ENCODE assay signal across 13 cellular contexts in the genomic region with DNA sequence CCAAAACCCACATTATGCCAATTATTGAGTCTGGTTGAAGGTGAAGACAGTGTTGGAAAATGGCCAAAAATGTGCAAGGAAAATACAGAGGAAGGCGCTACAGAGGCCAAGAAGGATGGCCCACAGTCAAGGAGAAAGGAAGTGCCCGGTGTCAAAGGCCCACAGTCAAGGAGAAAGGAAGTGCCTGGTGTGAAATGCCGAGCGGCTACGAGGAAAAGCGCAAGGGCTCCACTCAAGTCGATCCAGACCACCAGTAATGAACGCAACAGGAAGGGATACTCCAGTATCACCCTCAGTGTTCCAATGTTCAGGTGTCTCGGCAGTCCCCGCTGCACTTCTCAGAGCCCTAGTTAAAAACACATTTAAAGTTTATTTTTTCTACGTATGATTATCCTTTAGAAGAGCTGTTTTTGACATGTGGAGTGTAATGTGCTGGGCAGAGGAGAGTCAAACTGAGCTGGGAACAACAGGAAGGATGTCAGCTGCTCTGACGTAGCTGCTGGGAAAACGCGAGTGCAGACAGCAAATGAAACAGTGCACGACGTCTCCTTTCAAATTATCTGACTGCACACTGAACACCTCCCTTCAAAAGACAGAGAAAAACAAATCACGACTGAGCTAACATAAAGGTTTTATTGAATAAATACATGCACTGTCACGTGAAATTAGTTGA. TPM values are rescaled to one million over a fixed set of nuclear protein-coding genes. Genes with fewer than 3 reads are reported as not detected.
DNase-seq lines count a peak whose midpoint lies in the region; ATAC-seq and TF ChIP-seq lines count a peak whose summit lies in the region.
"Had no signal": no experiment of that assay in that cellular context is flagged by ENCODE, and none has a peak within 500 bp of the region (broad histone marks: within the 10 kb centered on the region; RNA-seq: fewer than 3 reads in every experiment).

No MANE protein-coding gene starts in this region.

- peak overlapping the region; percentile 20 for H3K27ac ChIP-seq in hepatocyte
- peak overlapping the region; percentile 47 to 54 for H3K27ac ChIP-seq in prostate gland
- H3K27ac ChIP-seq: ascending aorta, PC-9, transverse colon had no signal

- CTCF ChIA-PET in activated CD8-positive, alpha-beta memory T cell treated with anti-CD3 and anti-CD28 coated beads, Interleukin-2, amount 10 ng/mL, durations not matched to agents 7 days and 5 days (lab: Charles Lee), result no interaction called here

- H3K27me3 Mint-ChIP-seq in T-helper 2 cell treated with Interferon-gamma antibody and Interleukin-4, amounts not matched to agents 5 μg/mL and 100 μg/mL, for 36 hours (ENCODE audit: low read depth), result no peaks in the 10 kb centered on the region
- no peaks in the 10 kb centered on the region for H3K27me3 Mint-ChIP-seq in activated CD8-positive, alpha-beta memory T cell treated with anti-CD3 and anti-CD28 coated beads, Interleukin-2, amount 10 ng/mL, durations not matched to agents 7 days and 5 days

- H3K36me3 ChIP-seq in hepatocyte (replicated peaks; ENCODE audit: insufficient read depth, low read depth) (no peaks in the 10 kb centered on the region), prostate gland (no peaks in the 10 kb centered on the region)

- H3K4me1 ChIP-seq in hepatocyte (ENCODE audit: insufficient read depth), result no peaks in the 10 kb centered on the region
- H3K4me1 ChIP-seq in prostate gland (replicated peaks), result no peaks in the 10 kb centered on the region
- H3K4me1 ChIP-seq: ascending aorta, transverse colon had no signal

- 82% methylated on average over 18 of the region's 18 CpGs for WGBS in hepatocyte (ENCODE audit: low lambda C conversion rate, missing lambda C conversion rate)
- 49% methylated on average over 18 of the region's 18 CpGs for WGBS in prostate gland

- no peaks in the 10 kb centered on the region for H3K9me3 ChIP-seq in hepatocyte (ENCODE audit: low read depth)
- H3K9me3 ChIP-seq in prostate gland, result no peaks in the 10 kb centered on the region
- H3K9me3 ChIP-seq: ascending aorta, transverse colon had no signal

- H3K9me3 Mint-ChIP-seq in T-helper 2 cell treated with Interferon-gamma antibody and Interleukin-4, amounts not matched to agents 5 μg/mL and 100 μg/mL, for 36 hours, result no peaks in the 10 kb centered on the region
- H3K9me3 Mint-ChIP-seq in activated CD8-positive, alpha-beta memory T cell treated with anti-CD3 and anti-CD28 coated beads, Interleukin-2, amount 10 ng/mL, durations not matched to agents 7 days and 5 days (ENCODE audit: low read depth), result no peaks in the 10 kb centered on the region

- intact Hi-C loops in prostate gland (cut with DNase I), result no loop called here

- H3K9me2 ChIP-seq in hepatocyte (replicated peaks; ENCODE audit: insufficient read depth), result no peaks in the 10 kb centered on the region

- H3K27me3 ChIP-seq in hepatocyte (no peaks in the 10 kb centered on the region), prostate gland (replicated peaks; ENCODE audit: insufficient read depth) (no peaks in the 10 kb centered on the region)
- H3K27me3 ChIP-seq: ascending aorta, transverse colon had no signal

- TF ChIP-seq POLR2A in prostate gland (IDR thresholded peaks at IDR 0.05), result no peak

- H4K20me1 ChIP-seq in hepatocyte (ENCODE audit: insufficient read depth, poor library complexity, severe bottlenecking), result no peaks in the 10 kb centered on the region

- peaks cover 2% of the 10 kb centered on the region for H3K4me1 Mint-ChIP-seq in T-helper 2 cell treated with Interferon-gamma antibody and Interleukin-4, amounts not matched to agents 5 μg/mL and 100 μg/mL, for 36 hours (ENCODE audit: low read depth)
- H3K4me1 Mint-ChIP-seq in activated CD8-positive, alpha-beta memory T cell treated with anti-CD3 and anti-CD28 coated beads, Interleukin-2, amount 10 ng/mL, durations not matched to agents 7 days and 5 days, result peaks cover 7% of the 10 kb centered on the region

- H3K4me3 ChIP-seq in hepatocyte (no peak overlapping the region), prostate gland (no peak overlapping the region)
- H3K4me3 ChIP-seq: ascending aorta, PC-9, transverse colon had no signal

- H3K36me3 Mint-ChIP-seq in T-helper 2 cell treated with Interferon-gamma antibody and Interleukin-4, amounts not matched to agents 5 μg/mL and 100 μg/mL, for 36 hours (ENCODE audit: low read depth), result peaks cover 25% of the 10 kb centered on the region
- H3K36me3 Mint-ChIP-seq in activated CD8-positive, alpha-beta memory T cell treated with anti-CD3 and anti-CD28 coated beads, Interleukin-2, amount 10 ng/mL, durations not matched to agents 7 days and 5 days, result peaks cover 27% of the 10 kb centered on the region

- no peak for ATAC-seq in activated CD8-positive, alpha-beta memory T cell treated with anti-CD3 and anti-CD28 coated beads, Interleukin-2, amount 10 ng/mL, durations not matched to agents 7 days and 5 days
- ATAC-seq in HG03432 (IDR thresholded peaks at IDR 0.05; ENCODE audit: unreplicated experiment), result no peak
- ATAC-seq in GM18870 (IDR thresholded peaks at IDR 0.05; ENCODE audit: unreplicated experiment), result no peak

- no peaks in the 10 kb centered on the region for H3K79me2 ChIP-seq in hepatocyte

- H3K4me3 Mint-ChIP-seq in T-helper 2 cell treated with Interferon-gamma antibody and Interleukin-4, amounts not matched to agents 5 μg/mL and 100 μg/mL, for 36 hours, result no peak overlapping the region
- no peak overlapping the region for H3K4me3 Mint-ChIP-seq in activated CD8-positive, alpha-beta memory T cell treated with anti-CD3 and anti-CD28 coated beads, Interleukin-2, amount 10 ng/mL, durations not matched to agents 7 days and 5 days

- H3K27ac Mint-ChIP-seq in T-helper 2 cell treated with Interferon-gamma antibody and Interleukin-4, amounts not matched to agents 5 μg/mL and 100 μg/mL, for 36 hours, result peak overlapping the region; percentile 26
- no peak overlapping the region for H3K27ac Mint-ChIP-seq in activated CD8-positive, alpha-beta memory T cell treated with anti-CD3 and anti-CD28 coated beads, Interleukin-2, amount 10 ng/mL, durations not matched to agents 7 days and 5 days

- no peak overlapping the region for H3K4me2 ChIP-seq in hepatocyte
- H3K4me2 ChIP-seq: PC-9 had no signal

- no peak for DNase-seq in T-helper 2 cell treated with Interferon-gamma antibody and Interleukin-4, amounts not matched to agents 5 μg/mL and 100 μg/mL, for 36 hours (ENCODE audit: low spot score)
- DNase-seq in T-helper 2 cell (no peak), hepatocyte (ENCODE audit: low spot score) (no peak), prostate gland (ENCODE audit: low spot score) (no peak), SKM-1 (lab: John Stamatoyannopoulos, UW; ENCODE audit: unreplicated experiment) (no peak)
- peak; percentile 14 for DNase-seq in activated CD8-positive, alpha-beta memory T cell treated with anti-CD3 and anti-CD28 coated beads, Interleukin-2, amount 10 ng/mL, durations not matched to agents 7 days and 5 days
- DNase-seq: Calu3; PC-9; stimulated activated CD4-positive, alpha-beta T cell treated with anti-CD3 and anti-CD28 coated beads, Interleukin-12 subunit alpha, Interleukin-12 subunit beta, amount 100 ng/mL, for 4 hours; transverse colon had no signal

- TF ChIP-seq CTCF in hepatocyte (IDR thresholded peaks at IDR 0.05; ENCODE audit: poor library complexity) (no peak), prostate gland (IDR thresholded peaks at IDR 0.05) (no peak)

- no peak overlapping the region for H2AFZ ChIP-seq in hepatocyte
- H2AFZ ChIP-seq: PC-9 had no signal

RNA-seq across cellular contexts. Expression of a gene that starts 25.9 kb away (rescaled TPM):
- total RNA-seq in activated CD8-positive, alpha-beta memory T cell treated with anti-CD3 and anti-CD28 coated beads, Interleukin-2, amount 10 ng/mL, durations not matched to agents 7 days and 5 days, result 100 to 1,000 TPM; 146 to 182 TPM
- total RNA-seq in hepatocyte, result 7.1 and 9.5 TPM in 2 replicates
- 6.2 and 7.0 TPM in 2 replicates for polyA plus RNA-seq in hepatocyte
- 10 to 100 TPM in 1 of 2 donors, 1 to 10 TPM in 1; 7.9 to 11.9 TPM for total RNA-seq in prostate gland

Comparison
In these comparisons a context has a peak if more than half of its experiments do, and no peak if none do; other contexts are left out.
1. RNA of a gene that starts 25.9 kb away (total RNA-seq): 146 to 182 TPM in activated CD8-positive, alpha-beta memory T cell treated with anti-CD3 and anti-CD28 coated beads, Interleukin-2, amount 10 ng/mL, durations not matched to agents 7 days and 5 days; 7.9 to 11.9 TPM in prostate gland and 7.1 to 9.5 TPM in hepatocyte; every median in the first group is over 10 times any median in the second.